ENCODE assay signal across 21 cellular contexts in genomic region chr11:121199516-121199915, GRCh38.
"Had no signal": no experiment of that assay in that cellular context is flagged by ENCODE, and none has a peak within 500 bp of the region (broad histone marks: within the 10 kb centered on the region; RNA-seq: fewer than 3 reads in every experiment).

No MANE protein-coding gene starts in this region.

- H3K9me3 Mint-ChIP-seq: activated T-helper 1 cell treated with anti-CD3 and anti-CD28 coated beads, Interleukin-12 subunit alpha, Interleukin-12 subunit beta, Interleukin-2, Interleukin-4 antibody, amounts not matched to agents 30 ng/mL and 10 ng/mL and 1 ng/mL, durations not matched to agents 14 hours and 24 hours and 36 hours; naive thymus-derived CD4-positive, alpha-beta T cell had no signal

- H3K27me3 ChIP-seq: vagina had no signal

- H3K27ac Mint-ChIP-seq: activated T-helper 1 cell treated with anti-CD3 and anti-CD28 coated beads, Interleukin-12 subunit alpha, Interleukin-12 subunit beta, Interleukin-2, Interleukin-4 antibody, amounts not matched to agents 30 ng/mL and 10 ng/mL and 1 ng/mL, durations not matched to agents 14 hours and 24 hours and 36 hours; naive thymus-derived CD4-positive, alpha-beta T cell had no signal

- H3K4me3 Mint-ChIP-seq: activated T-helper 1 cell treated with anti-CD3 and anti-CD28 coated beads, Interleukin-12 subunit alpha, Interleukin-12 subunit beta, Interleukin-2, Interleukin-4 antibody, amounts not matched to agents 30 ng/mL and 10 ng/mL and 1 ng/mL, durations not matched to agents 14 hours and 24 hours and 36 hours; naive thymus-derived CD4-positive, alpha-beta T cell had no signal

- H3K36me3 Mint-ChIP-seq: naive thymus-derived CD4-positive, alpha-beta T cell had no signal

- H3K27ac ChIP-seq: breast epithelium, dorsolateral prefrontal cortex, tibial nerve, vagina had no signal

- H3K4me1 ChIP-seq: breast epithelium, vagina had no signal

- H3K9me3 ChIP-seq: breast epithelium, mucosa of descending colon, tibial nerve, vagina had no signal

- DNase-seq: activated CD4-positive, CD25-positive, alpha-beta regulatory T cell treated with anti-CD3 and anti-CD28 coated beads, Interleukin-2, amount 50 U/mL, for 72 hours; aorta; dorsolateral prefrontal cortex; erythroblast; hypothalamus; left cardiac atrium; mucosa of descending colon; naive thymus-derived CD4-positive, alpha-beta T cell; posterior cingulate gyrus; retina; stimulated activated CD4-positive, alpha-beta T cell treated with anti-CD3 and anti-CD28 coated beads, Interleukin-15, amount 100 ng/mL, for 24 hours; stimulated activated CD4-positive, alpha-beta T cell treated with anti-CD3 and anti-CD28 coated beads, Interleukin-4, amount 100 ng/mL, for 1 hour; stimulated activated naive CD4-positive, alpha-beta T cell treated with Interleukin-2 at 50 U/mL for 16 hours; substantia nigra; T-helper 1 cell; T1000 had no signal

- ATAC-seq: mucosa of descending colon; naive thymus-derived CD4-positive, alpha-beta T cell had no signal

- H3K36me3 ChIP-seq: breast epithelium, tibial nerve, vagina had no signal

- H3K4me3 ChIP-seq: breast epithelium, dorsolateral prefrontal cortex, lung, mucosa of descending colon, tibial nerve, vagina had no signal
